8 cellular contexts compared by ENCODE assay signal in the genomic region with DNA sequence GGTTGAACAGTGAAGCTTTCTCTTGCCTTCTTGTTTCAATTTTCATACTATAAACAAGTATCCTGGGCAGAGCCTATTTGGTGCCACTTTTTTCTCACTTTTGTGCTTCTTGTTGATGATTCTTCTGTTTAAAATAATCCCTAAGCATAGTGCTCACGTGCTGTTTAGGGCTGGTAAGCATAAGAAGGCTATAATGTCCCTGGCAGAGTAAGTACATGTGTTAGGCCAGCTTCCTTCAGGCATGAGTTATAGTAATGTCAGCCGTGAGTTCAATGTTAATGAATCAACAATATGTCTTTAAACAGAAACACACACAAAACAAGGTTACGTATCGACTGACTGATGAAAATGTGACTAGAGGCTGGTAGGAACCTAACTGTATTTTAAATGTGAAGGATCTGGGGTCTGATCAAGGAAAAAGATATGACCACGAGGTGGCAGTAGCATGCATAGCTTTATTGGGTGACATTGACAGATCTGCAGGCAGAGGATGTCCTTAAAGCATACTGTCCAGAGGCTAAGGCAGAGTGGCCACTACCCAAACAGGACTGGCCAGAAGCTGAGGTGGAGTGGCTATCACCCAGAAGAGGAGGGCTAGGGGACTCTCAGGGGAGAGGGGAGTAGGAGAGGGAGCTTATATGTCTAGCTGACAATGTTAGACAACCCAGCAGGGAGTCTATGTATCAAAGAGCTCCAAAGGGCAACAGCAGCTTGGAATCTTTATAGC.
DNase-seq lines count a peak whose midpoint lies in the region; ATAC-seq and TF ChIP-seq lines count a peak whose summit lies in the region.

No MANE protein-coding gene starts in this region.

- peak; percentile 78 for TF ChIP-seq CTCF in lower lobe of right lung (IDR thresholded peaks at IDR 0.05)

- H3K36me3 ChIP-seq in lower lobe of right lung, result peaks cover 10% of the 10 kb centered on the region

- no peaks in the 10 kb centered on the region for H3K9me3 ChIP-seq in lower lobe of right lung

- intact Hi-C loops in lower lobe of right lung (cut with DNase I), result no loop called here

- H3K27ac ChIP-seq in lower lobe of right lung, result no peak overlapping the region

- peak; percentile 72 for ATAC-seq in GM18873 (IDR thresholded peaks at IDR 0.05; ENCODE audit: low FRiP score, unreplicated experiment)
- ATAC-seq in HG03342 (IDR thresholded peaks at IDR 0.05; ENCODE audit: unreplicated experiment), result peak; percentile 89
- peak; percentile 90 to 93 for ATAC-seq in lower lobe of right lung

- no peaks in the 10 kb centered on the region for H3K27me3 ChIP-seq in lower lobe of right lung (ENCODE audit: low read depth)

- H3K4me3 ChIP-seq in lower lobe of right lung, result no peak overlapping the region

- no peaks in the 10 kb centered on the region for H3K4me1 ChIP-seq in lower lobe of right lung

- DNase-seq in AG20443 (ENCODE audit: low spot score) (peak; percentile 67), NCI-H446 treated with DMSO at 0.1 percent for 48 hours (lab: John Stamatoyannopoulos, UW) (peak; percentile 54), dedifferentiated amniotic fluid mesenchymal stem cell (ENCODE audit: extremely low spot score) (peak; percentile 70), lower lobe of right lung (no peak)
- DNase-seq in activated CD4-positive, alpha-beta T cell treated with anti-CD3 and anti-CD28 coated beads for 48 hours, result peak; percentile 63
- peak; percentile 9 to 21 for DNase-seq in stimulated activated CD8-positive, alpha-beta memory T cell treated with anti-CD3 and anti-CD28 coated beads, Interleukin-15, amount 100 ng/mL, for 4 hours (ENCODE audit: low read depth in 2 of 2)
